In the genomic region with DNA sequence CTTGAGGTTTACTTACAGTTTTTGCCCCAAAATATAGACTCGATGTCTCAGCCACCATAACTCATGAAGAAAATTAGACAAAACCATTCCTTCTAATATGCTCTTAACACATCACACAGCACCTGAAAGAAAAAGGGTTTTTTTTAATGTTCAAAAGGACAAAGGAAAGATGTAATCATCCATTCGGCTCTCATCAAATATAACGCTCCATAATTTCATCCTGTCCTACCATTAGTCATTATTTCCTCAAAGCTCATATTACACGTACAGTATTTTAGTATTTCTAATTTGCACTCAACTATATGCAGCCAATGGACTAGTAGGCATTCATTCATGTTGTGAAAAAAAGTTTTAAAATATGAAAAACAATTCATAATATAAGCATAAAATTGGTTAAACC, we compare ENCODE assay signal across 34 cellular contexts.
"Had no signal": no experiment of that assay in that cellular context is flagged by ENCODE, and none has a peak within 500 bp of the region (broad histone marks: within the 10 kb centered on the region; RNA-seq: fewer than 3 reads in every experiment).

No MANE protein-coding gene starts in this region.

- H3K27ac Mint-ChIP-seq: activated B cell treated with CpG ODN at 0.5 μM for 24 hours; activated CD8-positive, alpha-beta T cell treated with anti-CD3 and anti-CD28 coated beads for 36 hours; activated T-helper 17 cell treated with anti-CD3 and anti-CD28 coated beads, Interleukin-2, amount 50 U/mL, for 72 hours; brain; T-helper 17 cell; T-helper 2 cell treated with Interferon-gamma antibody and Interleukin-4, amounts not matched to agents 5 μg/mL and 100 μg/mL, for 36 hours had no signal

- H3K9me3 ChIP-seq: ascending aorta, breast epithelium, colonic mucosa, esophagus muscularis mucosa, gastrocnemius medialis, heart left ventricle had no signal

- H3K4me1 Mint-ChIP-seq: brain, endodermal cell had no signal

- H3K9me3 Mint-ChIP-seq: activated B cell treated with CpG ODN at 0.5 μM for 24 hours; activated CD8-positive, alpha-beta T cell treated with anti-CD3 and anti-CD28 coated beads for 36 hours; activated naive CD8-positive, alpha-beta T cell treated with anti-CD3 and anti-CD28 coated beads for 36 hours; activated T-cell treated with anti-CD3 and anti-CD28 coated beads, Interleukin-2, amount 50 U/mL, for 4 hours; activated T-helper 17 cell treated with anti-CD3 and anti-CD28 coated beads, Interleukin-2, amount 50 U/mL, for 72 hours; endodermal cell; T-helper 2 cell treated with Interferon-gamma antibody and Interleukin-4, amounts not matched to agents 5 μg/mL and 100 μg/mL, for 36 hours had no signal

- H3K27ac ChIP-seq: breast epithelium, cardiac muscle cell, colonic mucosa, dorsolateral prefrontal cortex, esophagus muscularis mucosa, foreskin keratinocyte, gastrocnemius medialis, heart left ventricle, WERI-Rb-1 had no signal

- DNase-seq: activated B cell treated with CpG ODN at 0.5 μM for 24 hours; activated CD4-positive, alpha-beta T cell treated with anti-CD3 and anti-CD28 coated beads for 48 hours; activated CD4-positive, alpha-beta T cell treated with anti-CD3 and anti-CD28 coated beads, Interleukin-2, amount 50 U/mL, for 1 hour; activated CD4-positive, alpha-beta T cell treated with anti-CD3 and anti-CD28 coated beads, Interleukin-2, amount 50 U/mL, for 48 hours; activated CD8-positive, alpha-beta memory T cell treated with anti-CD3 and anti-CD28 coated beads for 24 hours; activated CD8-positive, alpha-beta T cell treated with anti-CD3 and anti-CD28 coated beads for 36 hours; activated effector memory CD4-positive, alpha-beta T cell treated with Interleukin-2 at 50 U/mL for 16 hours; activated gamma-delta T cell treated with Interleukin-2 at 50 U/mL for 16 hours; activated naive CD4-positive, alpha-beta T cell treated with anti-CD3 and anti-CD28 coated beads, Interleukin-2, amount 50 U/mL, for 16 hours; activated naive CD4-positive, alpha-beta T cell treated with Interleukin-2 at 50 U/mL for 16 hours; activated naive CD8-positive, alpha-beta T cell treated with anti-CD3 and anti-CD28 coated beads for 36 hours; activated T-cell treated with anti-CD3 and anti-CD28 coated beads, Interleukin-2, amount 50 U/mL, for 4 hours; central memory CD4-positive, alpha-beta T cell; cerebellar nuclear complex; colonic mucosa; dorsolateral prefrontal cortex; effector memory CD4-positive, alpha-beta T cell; endodermal cell; erythroblast; foreskin keratinocyte; gastrocnemius medialis; glutamatergic neuron; heart left ventricle; T-helper 17 cell; T1000; WERI-Rb-1 had no signal

- H3K27me3 ChIP-seq: ascending aorta, breast epithelium, cardiac muscle cell, colonic mucosa, dorsolateral prefrontal cortex, esophagus muscularis mucosa, foreskin keratinocyte, gastrocnemius medialis, heart left ventricle had no signal

- H3K4me1 ChIP-seq: breast epithelium, colonic mucosa, foreskin keratinocyte had no signal

- H3K36me3 ChIP-seq: breast epithelium, colonic mucosa had no signal

- H3K27me3 Mint-ChIP-seq: activated B cell treated with CpG ODN at 0.5 μM for 24 hours; activated CD8-positive, alpha-beta T cell treated with anti-CD3 and anti-CD28 coated beads for 36 hours; activated naive CD8-positive, alpha-beta T cell treated with anti-CD3 and anti-CD28 coated beads for 36 hours; activated T-helper 17 cell treated with anti-CD3 and anti-CD28 coated beads, Interleukin-2, amount 50 U/mL, for 72 hours; brain; T-helper 17 cell had no signal

- ATAC-seq: activated CD4-positive, CD25-positive, alpha-beta regulatory T cell treated with anti-CD3 and anti-CD28 coated beads, Interleukin-2, amount 50 U/mL, for 24 hours; activated CD8-positive, alpha-beta T cell treated with anti-CD3 and anti-CD28 coated beads for 36 hours; activated T-cell treated with anti-CD3 and anti-CD28 coated beads, Interleukin-2, amount 50 U/mL, for 4 hours; activated T-helper 17 cell treated with anti-CD3 and anti-CD28 coated beads, Interleukin-2, amount 50 U/mL, for 72 hours; foreskin keratinocyte; gastrocnemius medialis; heart left ventricle; T-helper 17 cell had no signal

- H3K4me3 ChIP-seq: ascending aorta, breast epithelium, cardiac muscle cell, colonic mucosa, dorsolateral prefrontal cortex, esophagus muscularis mucosa, gastrocnemius medialis, heart left ventricle had no signal

- H3K4me3 Mint-ChIP-seq: activated B cell treated with CpG ODN at 0.5 μM for 24 hours; activated CD8-positive, alpha-beta T cell treated with anti-CD3 and anti-CD28 coated beads for 36 hours; activated naive CD8-positive, alpha-beta T cell treated with anti-CD3 and anti-CD28 coated beads for 36 hours; activated T-cell treated with anti-CD3 and anti-CD28 coated beads, Interleukin-2, amount 50 U/mL, for 4 hours; activated T-helper 17 cell treated with anti-CD3 and anti-CD28 coated beads, Interleukin-2, amount 50 U/mL, for 72 hours; brain; endodermal cell; T-helper 17 cell; T-helper 2 cell treated with Interferon-gamma antibody and Interleukin-4, amounts not matched to agents 5 μg/mL and 100 μg/mL, for 36 hours had no signal
